ENCODE assay signal across 15 cellular contexts in genomic region chr13:99344610-99345208, GRCh38. TPM values are rescaled to one million over a fixed set of nuclear protein-coding genes. Genes with fewer than 3 reads are reported as not detected.
DNase-seq lines count a peak whose midpoint lies in the region; ATAC-seq and TF ChIP-seq lines count a peak whose summit lies in the region.
"Had no signal": no experiment of that assay in that cellular context is flagged by ENCODE, and none has a peak within 500 bp of the region (broad histone marks: within the 10 kb centered on the region; RNA-seq: fewer than 3 reads in every experiment).

No MANE protein-coding gene starts in this region.

- in situ Hi-C loops in GM13976 (cut with MboI; ENCODE audit: low sequenced_read_pairs, unreplicated experiment): no loop called here

- peaks cover 23% of the 10 kb centered on the region for H3K4me1 Mint-ChIP-seq in activated CD4-positive, alpha-beta T cell treated with anti-CD3 and anti-CD28 coated beads, Interleukin-2, amount 10 ng/mL, durations not matched to agents 24 days and 14 days
- peaks cover 46% of the 10 kb centered on the region for H3K4me1 Mint-ChIP-seq in activated CD4-positive, alpha-beta T cell treated with anti-CD3 and anti-CD28 coated beads, Interleukin-2, amount 10 ng/mL, durations not matched to agents 7 days and 5 days
- peaks cover 81% of the 10 kb centered on the region for H3K4me1 Mint-ChIP-seq in central memory CD8-positive, alpha-beta T cell
- H3K4me1 Mint-ChIP-seq in naive thymus-derived CD8-positive, alpha-beta T cell: peaks cover 42 to 80% (median 74%) of the 10 kb centered on the region in 4 donors

- CTCF ChIA-PET in activated CD4-positive, alpha-beta T cell treated with anti-CD3 and anti-CD28 coated beads, Interleukin-2, amount 10 ng/mL, durations not matched to agents 7 days and 5 days (lab: Charles Lee): interaction anchor here (0.8 to 1.8 kb wide), 3 partner anchors 7 to 92 kb away, joined by 3 to 5 read pairs (median 3); no protein-coding TSS in a partner anchor

- no peaks in the 10 kb centered on the region for H3K27me3 Mint-ChIP-seq in activated CD4-positive, alpha-beta T cell treated with anti-CD3 and anti-CD28 coated beads, Interleukin-2, amount 10 ng/mL, durations not matched to agents 24 days and 14 days
- no peaks in the 10 kb centered on the region for H3K27me3 Mint-ChIP-seq in activated CD4-positive, alpha-beta T cell treated with anti-CD3 and anti-CD28 coated beads, Interleukin-2, amount 10 ng/mL, durations not matched to agents 7 days and 5 days
- H3K27me3 Mint-ChIP-seq in central memory CD8-positive, alpha-beta T cell: no peaks in the 10 kb centered on the region
- no peaks in the 10 kb centered on the region for H3K27me3 Mint-ChIP-seq in naive thymus-derived CD8-positive, alpha-beta T cell

- POLR2A ChIA-PET in activated CD4-positive, alpha-beta T cell treated with anti-CD3 and anti-CD28 coated beads, Interleukin-2, amount 10 ng/mL, durations not matched to agents 7 days and 5 days (lab: Charles Lee): no interaction called here
- POLR2A ChIA-PET in naive thymus-derived CD8-positive, alpha-beta T cell (lab: Charles Lee): interaction anchor here (0.8 to 1.4 kb wide), 4 partner anchors 11 to 23 kb away, joined by 3 to 6 read pairs (median 4); no protein-coding TSS in a partner anchor

- no peaks in the 10 kb centered on the region for H3K9me3 Mint-ChIP-seq in activated CD4-positive, alpha-beta T cell treated with anti-CD3 and anti-CD28 coated beads, Interleukin-2, amount 10 ng/mL, durations not matched to agents 24 days and 14 days
- no peaks in the 10 kb centered on the region for H3K9me3 Mint-ChIP-seq in activated CD4-positive, alpha-beta T cell treated with anti-CD3 and anti-CD28 coated beads, Interleukin-2, amount 10 ng/mL, durations not matched to agents 7 days and 5 days
- H3K9me3 Mint-ChIP-seq in central memory CD8-positive, alpha-beta T cell: no peaks in the 10 kb centered on the region
- no peaks in the 10 kb centered on the region for H3K9me3 Mint-ChIP-seq in naive thymus-derived CD8-positive, alpha-beta T cell

- DNase-seq in activated CD4-positive, alpha-beta T cell treated with anti-CD3 and anti-CD28 coated beads, Interleukin-2, amount 10 ng/mL, durations not matched to agents 24 days and 14 days: peak; percentile 44
- no peak for DNase-seq in activated CD4-positive, alpha-beta T cell treated with anti-CD3 and anti-CD28 coated beads, Interleukin-2, amount 10 ng/mL, durations not matched to agents 7 days and 5 days
- DNase-seq in NCI-H2171 treated with DMSO at 0.1 percent for 48 hours (lab: John Stamatoyannopoulos, UW): peak; percentile 62
- no peak for DNase-seq in central memory CD8-positive, alpha-beta T cell (ENCODE audit: low spot score in 2 of 2)
- DNase-seq in naive thymus-derived CD8-positive, alpha-beta T cell: no peak
- no peak for DNase-seq in GM13976 (ENCODE audit: low spot score)
- DNase-seq in NCI-H1105 treated with DMSO at 0.1 percent for 48 hours (lab: John Stamatoyannopoulos, UW): no peak
- DNase-seq: 8988T, Calu3, DMS79 treated with DMSO at 0.1 percent for 48 hours, GDM1, Kasumi-1, NCI-H187 treated with DMSO at 0.1 percent for 48 hours, SHP77 treated with DMSO at 0.1 percent for 48 hours had no signal

- no peak for TF ChIP-seq CTCF in GM13976 (IDR thresholded peaks at IDR 0.05; ENCODE audit: borderline replicate concordance, control extremely low read depth, extremely low read depth, insufficient read depth, missing control alignments)

- H3K4me3 Mint-ChIP-seq in activated CD4-positive, alpha-beta T cell treated with anti-CD3 and anti-CD28 coated beads, Interleukin-2, amount 10 ng/mL, durations not matched to agents 24 days and 14 days: no peak overlapping the region
- no peak overlapping the region for H3K4me3 Mint-ChIP-seq in activated CD4-positive, alpha-beta T cell treated with anti-CD3 and anti-CD28 coated beads, Interleukin-2, amount 10 ng/mL, durations not matched to agents 7 days and 5 days
- H3K4me3 Mint-ChIP-seq in central memory CD8-positive, alpha-beta T cell: no peak overlapping the region
- H3K4me3 Mint-ChIP-seq in naive thymus-derived CD8-positive, alpha-beta T cell: no peak overlapping the region

- no peak overlapping the region for H3K27ac Mint-ChIP-seq in activated CD4-positive, alpha-beta T cell treated with anti-CD3 and anti-CD28 coated beads, Interleukin-2, amount 10 ng/mL, durations not matched to agents 24 days and 14 days
- H3K27ac Mint-ChIP-seq in activated CD4-positive, alpha-beta T cell treated with anti-CD3 and anti-CD28 coated beads, Interleukin-2, amount 10 ng/mL, durations not matched to agents 7 days and 5 days: no peak overlapping the region
- H3K27ac Mint-ChIP-seq in central memory CD8-positive, alpha-beta T cell (ENCODE audit: low read depth): peak overlapping the region; percentile 54
- peak overlapping the region; percentile 53 to 96 (median 85) for H3K27ac Mint-ChIP-seq in naive thymus-derived CD8-positive, alpha-beta T cell

- no peak for ATAC-seq in central memory CD8-positive, alpha-beta T cell (replicated peaks; ENCODE audit: extremely low read depth, poor library complexity, severe bottlenecking)
- ATAC-seq in naive thymus-derived CD8-positive, alpha-beta T cell: no peak
- no peak for ATAC-seq in HG03342 (IDR thresholded peaks at IDR 0.05; ENCODE audit: unreplicated experiment)

- intact Hi-C loops in activated CD4-positive, alpha-beta T cell treated with anti-CD3 and anti-CD28 coated beads, Interleukin-2, amount 10 ng/mL, durations not matched to agents 24 days and 14 days (cut with micrococcal nuclease): no loop called here

- H3K36me3 Mint-ChIP-seq in activated CD4-positive, alpha-beta T cell treated with anti-CD3 and anti-CD28 coated beads, Interleukin-2, amount 10 ng/mL, durations not matched to agents 24 days and 14 days (ENCODE audit: low read depth): peaks cover 74% of the 10 kb centered on the region
- H3K36me3 Mint-ChIP-seq in activated CD4-positive, alpha-beta T cell treated with anti-CD3 and anti-CD28 coated beads, Interleukin-2, amount 10 ng/mL, durations not matched to agents 7 days and 5 days (ENCODE audit: low read depth): peaks cover 87% of the 10 kb centered on the region
- H3K36me3 Mint-ChIP-seq in central memory CD8-positive, alpha-beta T cell (ENCODE audit: insufficient read depth): peaks cover 23% of the 10 kb centered on the region
- H3K36me3 Mint-ChIP-seq in naive thymus-derived CD8-positive, alpha-beta T cell: peaks cover 32 to 96% (median 60%) of the 10 kb centered on the region in 3 donors

RNA-seq across cellular contexts. Expression of gene GPR183, which starts 37.5 kb away (rescaled TPM):
- total RNA-seq in activated CD4-positive, alpha-beta T cell treated with anti-CD3 and anti-CD28 coated beads, Interleukin-2, amount 10 ng/mL, durations not matched to agents 24 days and 14 days: 36.8 and 37.1 TPM in 2 replicates
- 10 to 100 TPM; 41.4 to 45.1 TPM for total RNA-seq in activated CD4-positive, alpha-beta T cell treated with anti-CD3 and anti-CD28 coated beads, Interleukin-2, amount 10 ng/mL, durations not matched to agents 7 days and 5 days
- total RNA-seq in naive thymus-derived CD8-positive, alpha-beta T cell: 10 to 100 TPM in 1 of 2 experiments, 1 to 10 TPM in 1; 8.4 to 10.4 TPM
- 10 to 100 TPM in 2 of 3 donors, 1 to 10 TPM in 1; 9.2 to 35.5 (median 13.1) TPM for polyA plus RNA-seq in naive thymus-derived CD8-positive, alpha-beta T cell
- total RNA-seq: Calu3 had no signal

Comparison
In these comparisons a context has a peak if more than half of its experiments do, and no peak if none do; other contexts are left out.
1. DNase-seq: peak in activated CD4-positive, alpha-beta T cell treated with anti-CD3 and anti-CD28 coated beads, Interleukin-2, amount 10 ng/mL, durations not matched to agents 24 days and 14 days (single experiment) and NCI-H2171 treated with DMSO at 0.1 percent for 48 hours (single experiment); none in activated CD4-positive, alpha-beta T cell treated with anti-CD3 and anti-CD28 coated beads, Interleukin-2, amount 10 ng/mL, durations not matched to agents 7 days and 5 days (single experiment), central memory CD8-positive, alpha-beta T cell (0 of 2), naive thymus-derived CD8-positive, alpha-beta T cell (0 of 10), GM13976 (single experiment) and NCI-H1105 treated with DMSO at 0.1 percent for 48 hours (single experiment).
2. H3K27ac Mint-ChIP-seq: peak in central memory CD8-positive, alpha-beta T cell (single experiment) and naive thymus-derived CD8-positive, alpha-beta T cell (10 of 10); none in activated CD4-positive, alpha-beta T cell treated with anti-CD3 and anti-CD28 coated beads, Interleukin-2, amount 10 ng/mL, durations not matched to agents 24 days and 14 days (single experiment) and activated CD4-positive, alpha-beta T cell treated with anti-CD3 and anti-CD28 coated beads, Interleukin-2, amount 10 ng/mL, durations not matched to agents 7 days and 5 days (single experiment).